20 cellular contexts compared by ENCODE assay signal in the genomic region with DNA sequence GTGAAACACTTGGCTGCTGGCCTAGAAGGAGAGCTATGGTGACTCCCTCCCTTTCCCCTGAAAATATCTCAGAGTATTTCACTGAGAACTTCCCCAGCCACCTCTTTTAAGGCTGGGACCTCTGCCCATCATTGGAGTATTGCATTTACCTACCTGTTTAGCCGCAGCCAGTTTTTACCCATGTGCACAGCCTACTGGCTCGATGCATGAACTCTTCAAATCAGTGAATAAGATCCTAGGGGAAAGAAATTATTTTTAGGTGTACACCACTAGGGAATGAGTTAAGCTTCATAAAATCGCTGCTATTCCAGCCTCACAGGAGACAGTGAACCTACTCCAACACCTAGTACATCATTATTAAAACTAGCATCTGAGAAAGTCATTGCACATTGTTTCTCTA.
"Had no signal": no experiment of that assay in that cellular context is flagged by ENCODE, and none has a peak within 500 bp of the region (broad histone marks: within the 10 kb centered on the region; RNA-seq: fewer than 3 reads in every experiment).

No MANE protein-coding gene starts in this region.

- DNase-seq: activated CD4-positive, alpha-beta T cell treated with anti-CD3 and anti-CD28 coated beads, Interleukin-2, amount 50 U/mL, for 48 hours; activated gamma-delta T cell treated with Interleukin-2 at 50 U/mL for 16 hours; adrenal gland; cerebellar nuclear complex; cortex of kidney; gastrocnemius medialis; head of caudate nucleus; immature natural killer cell; left ventricle myocardium superior; ovary; stimulated activated CD4-positive, alpha-beta T cell treated with anti-CD3 and anti-CD28 coated beads, Interleukin-4, amount 100 ng/mL, for 1 hour; stimulated activated naive CD8-positive, alpha-beta T cell treated with anti-CD3 and anti-CD28 coated beads, Interleukin-15, amount 100 ng/mL, for 72 hours; trophoblast cell; WERI-Rb-1 had no signal

- H3K9me3 ChIP-seq: gastrocnemius medialis, ovary had no signal

- H3K36me3 ChIP-seq: adrenal gland, gastrocnemius medialis, ovary, suprapubic skin, WERI-Rb-1 had no signal

- H3K4me3 ChIP-seq: adrenal gland, gastrocnemius medialis, ovary, smooth muscle cell, suprapubic skin had no signal

- H3K27ac ChIP-seq: adrenal gland, gastrocnemius medialis, ovary, suprapubic skin, WERI-Rb-1 had no signal

- H3K27me3 ChIP-seq: adrenal gland, gastrocnemius medialis, ovary, suprapubic skin had no signal

- FAIRE-seq: astrocyte, bronchial epithelial cell had no signal

- H3K4me1 ChIP-seq: adrenal gland, gastrocnemius medialis had no signal

- ATAC-seq: activated naive CD4-positive, alpha-beta T cell treated with anti-CD3 and anti-CD28 coated beads, Interleukin-2, amount 50 U/mL, for 72 hours; gastrocnemius medialis; left ventricle myocardium superior; sciatic nerve; stimulated activated naive CD8-positive, alpha-beta T cell treated with anti-CD3 and anti-CD28 coated beads, Interleukin-15, amount 100 ng/mL, for 72 hours had no signal

- H3K4me2 ChIP-seq: smooth muscle cell had no signal
